In genomic region chr6:126534418-126534817, GRCh38 we compare ENCODE assay signal across 19 cellular contexts.
DNase-seq lines count a peak whose midpoint lies in the region; FAIRE-seq and TF ChIP-seq lines count a peak whose summit lies in the region.
"Had no signal": no experiment of that assay in that cellular context is flagged by ENCODE, and none has a peak within 500 bp of the region (broad histone marks: within the 10 kb centered on the region; RNA-seq: fewer than 3 reads in every experiment).

No MANE protein-coding gene starts in this region.

- H2BK120ac ChIP-seq in H9 (ENCODE audit: low read depth, low read length, poor library complexity, severe bottlenecking), result no peak overlapping the region

- TF ChIP-seq EP300 in tibial nerve (IDR thresholded peaks at IDR 0.05), result no peak

- H3K56ac ChIP-seq in H9 (ENCODE audit: insufficient read length, low read depth, low read length), result no peak overlapping the region

- H3K4me3 ChIP-seq in endodermal cell (ENCODE audit: low read length), result no peak overlapping the region
- H3K4me3 ChIP-seq in fibroblast of the aortic adventitia (ENCODE audit: low read depth, low read length), result no peak overlapping the region
- no peak overlapping the region for H3K4me3 ChIP-seq in small intestine (ENCODE audit: low read depth in 1 of 2, low read length in 2 of 2)
- H3K4me3 ChIP-seq in tibial nerve, result no peak overlapping the region
- H3K4me3 ChIP-seq in Peyer's patch, result no peak overlapping the region
- H3K4me3 ChIP-seq: GM23248 had no signal

- no peaks in the 10 kb centered on the region for H3K79me1 ChIP-seq in H9 (ENCODE audit: insufficient read depth, low read depth, low read length, poor library complexity, severe bottlenecking)

- no peak overlapping the region for H2AFZ ChIP-seq in H9 (ENCODE audit: low read length)
- H2AFZ ChIP-seq: GM23248 had no signal

- no peaks in the 10 kb centered on the region for H4K20me1 ChIP-seq in H9 (ENCODE audit: control insufficient read depth, insufficient read depth, insufficient read length)

- H3K23ac ChIP-seq in H9 (ENCODE audit: insufficient read length, low read depth, low read length), result no peak overlapping the region

- no peak overlapping the region for H3K18ac ChIP-seq in H9 (ENCODE audit: insufficient read length, low read depth, low read length)

- H3K9me3 ChIP-seq in endodermal cell (ENCODE audit: control insufficient read depth, low read length), result no peaks in the 10 kb centered on the region
- no peaks in the 10 kb centered on the region for H3K9me3 ChIP-seq in small intestine (ENCODE audit: control insufficient read depth, low read depth)
- H3K9me3 ChIP-seq in tibial nerve, result no peaks in the 10 kb centered on the region
- no peaks in the 10 kb centered on the region for H3K9me3 ChIP-seq in H9 (ENCODE audit: control insufficient read depth, low read depth, low read length)
- H3K9me3 ChIP-seq in Peyer's patch, result no peaks in the 10 kb centered on the region

- H3K36me3 Mint-ChIP-seq in endodermal cell (ENCODE audit: low read depth), result no peaks in the 10 kb centered on the region
- H3K36me3 Mint-ChIP-seq in nephron (ENCODE audit: low read depth), result no peaks in the 10 kb centered on the region
- H3K36me3 Mint-ChIP-seq in H9 (ENCODE audit: insufficient read depth in 1 of 3, low read depth in 3 of 3), result no peaks in the 10 kb centered on the region
- H3K36me3 Mint-ChIP-seq: CD4-positive, alpha-beta memory T cell had no signal

- no peak overlapping the region for H3K9ac ChIP-seq in endodermal cell (ENCODE audit: extremely low read depth, low read length, poor library complexity, severe bottlenecking)
- H3K9ac ChIP-seq in H9 (ENCODE audit: extremely low read depth, insufficient read length, low read length), result no peak overlapping the region
- H3K9ac ChIP-seq: GM23248 had no signal

- H4K5ac ChIP-seq in H9 (ENCODE audit: insufficient read length, low read depth, low read length), result no peak overlapping the region

- H3K4ac ChIP-seq in H9 (ENCODE audit: low read depth, low read length), result no peak overlapping the region

- H2BK15ac ChIP-seq in H9 (ENCODE audit: low read depth, low read length), result no peak overlapping the region

- H3K23me2 ChIP-seq in H9 (ENCODE audit: insufficient read length, low read depth, low read length, poor library complexity, severe bottlenecking), result no peaks in the 10 kb centered on the region

- TF ChIP-seq CTCF in endodermal cell (conservative IDR thresholded peaks at IDR 0.05), result no peak
- TF ChIP-seq CTCF in fibroblast of the aortic adventitia (IDR thresholded peaks at IDR 0.05; ENCODE audit: insufficient read depth, low read length), result no peak
- no peak for TF ChIP-seq CTCF in nephron (IDR thresholded peaks at IDR 0.05; ENCODE audit: unreplicated experiment in 3 of 3)
- no peak for TF ChIP-seq CTCF in tibial nerve (IDR thresholded peaks at IDR 0.05)
- no peak for TF ChIP-seq CTCF in H9 (conservative IDR thresholded peaks at IDR 0.05)
- TF ChIP-seq CTCF in Peyer's patch (IDR thresholded peaks at IDR 0.05), result no peak

- no peaks in the 10 kb centered on the region for H3K9me3 Mint-ChIP-seq in endodermal cell
- no peaks in the 10 kb centered on the region for H3K9me3 Mint-ChIP-seq in nephron
- no peaks in the 10 kb centered on the region for H3K9me3 Mint-ChIP-seq in H9

- no peak overlapping the region for H2BK12ac ChIP-seq in H9 (ENCODE audit: insufficient read length, low read depth, low read length)

- no peaks in the 10 kb centered on the region for H3K36me3 ChIP-seq in endodermal cell (ENCODE audit: control insufficient read depth, insufficient read depth, low read length)
- no peaks in the 10 kb centered on the region for H3K36me3 ChIP-seq in small intestine (ENCODE audit: control insufficient read depth in 2 of 2, insufficient read depth in 2 of 2, low read length in 2 of 2)
- H3K36me3 ChIP-seq in tibial nerve, result no peaks in the 10 kb centered on the region
- H3K36me3 ChIP-seq in Peyer's patch, result no peaks in the 10 kb centered on the region

- H3K79me2 ChIP-seq in H9 (ENCODE audit: insufficient read depth, low read length), result no peaks in the 10 kb centered on the region

- H3K4me3 Mint-ChIP-seq in endodermal cell (no peak overlapping the region), nephron (peak overlapping the region in 1 of 3 experiments; percentile 2), H9 (no peak overlapping the region)
- H3K4me3 Mint-ChIP-seq: CD4-positive, alpha-beta memory T cell had no signal

- no peak overlapping the region for H2AK5ac ChIP-seq in H9 (ENCODE audit: insufficient read length, low read length)

- no peak overlapping the region for H4K8ac ChIP-seq in H9 (replicated peaks; ENCODE audit: insufficient read length, low read depth, low read length)

- H3K4me2 ChIP-seq in H9 (ENCODE audit: insufficient read depth, insufficient read length, low read length), result no peak overlapping the region

- H3K14ac ChIP-seq in H9 (ENCODE audit: insufficient read depth, low read length), result no peak overlapping the region

- no peak overlapping the region for H4K91ac ChIP-seq in H9 (ENCODE audit: insufficient read length, low read depth, low read length)

- no peak overlapping the region for H3T11ph ChIP-seq in H9 (ENCODE audit: low read length)

- DNase-seq in endodermal cell (no peak), fibroblast of the aortic adventitia (ENCODE audit: low read depth) (peak; percentile 19), small intestine (peak; percentile 9), tibial nerve (ENCODE audit: low spot score in 2 of 2) (no peak), NCI-H1417 (lab: John Stamatoyannopoulos, UW) (no peak), H9 (no peak), Peyer's patch (no peak)
- DNase-seq: C1 segment of cervical spinal cord; Calu3; CD4-positive, alpha-beta memory T cell; DMS53; DMS79 treated with DMSO at 0.1 percent for 48 hours; GF-D8; GM23248; H7 had no signal

- no peaks in the 10 kb centered on the region for H3K4me1 ChIP-seq in endodermal cell (ENCODE audit: control insufficient read depth, insufficient read depth, low read length)
- no peaks in the 10 kb centered on the region for H3K4me1 ChIP-seq in small intestine (ENCODE audit: control insufficient read depth in 2 of 2, insufficient read depth in 1 of 2, low read depth in 1 of 2, low read length in 1 of 2)
- peaks cover 0 to 18% (median 5%) of the 10 kb centered on the region in 4 donors for H3K4me1 ChIP-seq in tibial nerve
- no peaks in the 10 kb centered on the region; the same call in 1 of the 2 replicates for H3K4me1 ChIP-seq in H9 (ENCODE audit: insufficient read depth, low read length)
- H3K4me1 ChIP-seq in Peyer's patch, result peaks cover 0 to 14% (median 0%) of the 10 kb centered on the region in 4 donors

- TF ChIP-seq POLR2A in tibial nerve (IDR thresholded peaks at IDR 0.05) (no peak), Peyer's patch (IDR thresholded peaks at IDR 0.05) (no peak)

- H2BK20ac ChIP-seq in H9 (ENCODE audit: low read depth, low read length, poor library complexity, severe bottlenecking), result no peak overlapping the region

- H3K27me3 Mint-ChIP-seq in endodermal cell (ENCODE audit: insufficient read depth) (no peaks in the 10 kb centered on the region), nephron (ENCODE audit: low read depth) (no peaks in the 10 kb centered on the region), H9 (ENCODE audit: low read depth) (no peaks in the 10 kb centered on the region)

- H3K4me1 Mint-ChIP-seq in endodermal cell (no peaks in the 10 kb centered on the region), nephron (peaks cover 57% of the 10 kb centered on the region), H9 (peaks cover 10 to 13% of the 10 kb centered on the region in 2 experiments)
- H3K4me1 Mint-ChIP-seq: CD4-positive, alpha-beta memory T cell had no signal

- no peak for FAIRE-seq in small intestine (lab: Jason Lieb, UNC)
- FAIRE-seq: GM12891, GM18507, H1 had no signal

- H2BK5ac ChIP-seq in H9 (ENCODE audit: insufficient read length, low read length), result no peak overlapping the region

- H3K27me3 ChIP-seq in endodermal cell (ENCODE audit: control insufficient read depth, insufficient read depth, low read length, poor library complexity, severe bottlenecking) (no peaks in the 10 kb centered on the region), small intestine (ENCODE audit: control insufficient read depth in 2 of 2, insufficient read depth in 2 of 2, low read length in 2 of 2) (no peaks in the 10 kb centered on the region), tibial nerve (no peaks in the 10 kb centered on the region), H9 (ENCODE audit: insufficient read depth, low read length) (no peaks in the 10 kb centered on the region), Peyer's patch (no peaks in the 10 kb centered on the region)

- 82 to 100% methylated on average over 2 of the region's 2 CpGs for WGBS in endodermal cell (ENCODE audit: insufficient coverage in 1 of 2, insufficient read length in 1 of 2), 2 experiments
- WGBS in small intestine, 3 donors, result 43 to 63% (median 54%) methylated on average over 2 of the region's 2 CpGs
- WGBS in tibial nerve, 2 donors, result 80 to 83% methylated on average over 2 of the region's 2 CpGs
- no CpG with 5 or more reads among the region's 2 CpGs for WGBS in H9 (ENCODE audit: extremely low coverage, insufficient read length, low lambda C conversion rate)

- peak overlapping the region; percentile 51 for H3K27ac ChIP-seq in endodermal cell (ENCODE audit: low read depth, low read length)
- H3K27ac ChIP-seq in small intestine (ENCODE audit: low read depth in 1 of 2, low read length in 1 of 2), result no peak overlapping the region
- no peak overlapping the region for H3K27ac ChIP-seq in tibial nerve
- H3K27ac ChIP-seq in H9 (ENCODE audit: insufficient read length, low read depth, low read length), result no peak overlapping the region
- H3K27ac ChIP-seq in Peyer's patch, result no peak overlapping the region
- H3K27ac ChIP-seq: GM23248 had no signal

- H3K27ac Mint-ChIP-seq in endodermal cell (no peak overlapping the region), nephron (peak overlapping the region; percentile 44 to 92 (median 65)), H9 (no peak overlapping the region)
- H3K27ac Mint-ChIP-seq: CD4-positive, alpha-beta memory T cell had no signal

Comparison
In these comparisons a context has a peak if more than half of its experiments do, and no peak if none do; other contexts are left out.
1. DNase-seq: peak in fibroblast of the aortic adventitia (single experiment) and small intestine (single experiment); none in endodermal cell (single experiment), tibial nerve (0 of 2), NCI-H1417 (0 of 3), H9 (single experiment) and Peyer's patch (0 of 3).
2. H3K27ac Mint-ChIP-seq: peak in nephron (3 of 3); none in endodermal cell (single experiment) and H9 (0 of 3).